19 cellular contexts compared by ENCODE assay signal in the genomic region with DNA sequence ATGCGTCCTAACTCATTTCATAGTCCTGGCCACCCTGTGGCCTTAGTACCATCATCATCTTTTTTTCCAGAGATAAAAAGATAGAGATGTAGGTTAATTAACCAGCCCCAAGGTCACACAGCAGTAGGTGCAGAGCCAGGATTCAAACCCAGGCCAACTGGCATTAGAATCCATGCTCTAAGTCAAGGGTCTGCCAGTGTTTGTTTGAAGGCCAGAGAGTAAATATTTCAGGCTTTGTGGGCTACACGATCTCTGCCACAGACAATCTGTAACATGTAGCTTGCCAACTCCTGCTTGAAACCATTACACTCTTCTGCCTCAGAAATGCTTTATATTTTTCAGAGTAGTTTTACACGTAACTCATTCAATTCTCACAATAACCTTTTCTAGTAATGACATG.
DNase-seq lines count a peak whose midpoint lies in the region; ATAC-seq, FAIRE-seq and TF ChIP-seq lines count a peak whose summit lies in the region.
"Had no signal": no experiment of that assay in that cellular context is flagged by ENCODE, and none has a peak within 500 bp of the region (broad histone marks: within the 10 kb centered on the region; RNA-seq: fewer than 3 reads in every experiment).

No MANE protein-coding gene starts in this region.

- H3K4me1 Mint-ChIP-seq in neural progenitor cell: peaks cover 54% of the 10 kb centered on the region
- H3K4me1 Mint-ChIP-seq: CD8-positive, alpha-beta memory T cell had no signal

- no peak overlapping the region for H3K9ac ChIP-seq in HepG2 (ENCODE audit: insufficient read depth, low read depth, low read length)
- H3K9ac ChIP-seq in OCI-LY1 (ENCODE audit: low read length): peak overlapping the region; percentile 5; the same call in 1 of the 2 replicates
- H3K9ac ChIP-seq in neural progenitor cell: no peak overlapping the region
- H3K9ac ChIP-seq: BLaER1, GM23248 had no signal

- no peaks in the 10 kb centered on the region for H3K9me3 Mint-ChIP-seq in neural progenitor cell
- H3K9me3 Mint-ChIP-seq: CD8-positive, alpha-beta memory T cell had no signal

- peaks cover 0 to 4% (median 0%) of the 10 kb centered on the region in 4 donors for H3K4me1 ChIP-seq in right lobe of liver
- no peaks in the 10 kb centered on the region for H3K4me1 ChIP-seq in HepG2 (ENCODE audit: insufficient read depth, low read length)
- H3K4me1 ChIP-seq in OCI-LY1 (ENCODE audit: insufficient read depth, low read length, severe bottlenecking): peaks cover 96% of the 10 kb centered on the region
- H3K4me1 ChIP-seq in neural progenitor cell: peaks cover 38% of the 10 kb centered on the region
- no peaks in the 10 kb centered on the region for H3K4me1 ChIP-seq in psoas muscle
- H3K4me1 ChIP-seq: Caco-2 had no signal

- no peak overlapping the region for H3K4me3 Mint-ChIP-seq in neural progenitor cell
- H3K4me3 Mint-ChIP-seq: CD8-positive, alpha-beta memory T cell had no signal

- no peaks in the 10 kb centered on the region for H3K9me2 ChIP-seq in OCI-LY1 (ENCODE audit: low read depth, low read length)

- no peak for FAIRE-seq in HepG2 (lab: Jason Lieb, UNC)
- FAIRE-seq: H54, HTR-8/SVneo had no signal

- no peaks in the 10 kb centered on the region for H3F3A ChIP-seq in OCI-LY1 (ENCODE audit: insufficient read depth, low read length)
- peaks cover 14% of the 10 kb centered on the region for H3F3A ChIP-seq in neural progenitor cell (ENCODE audit: low read depth)

- ATAC-seq in right lobe of liver (peak in 3 of 4 donors; percentile 48 to 57 (median 50)), HepG2 (no peak), psoas muscle (no peak), GM21526 (IDR thresholded peaks at IDR 0.05; ENCODE audit: low FRiP score, unreplicated experiment) (no peak)
- ATAC-seq: HCT116 had no signal

- H3K36me3 ChIP-seq in right lobe of liver (no peaks in the 10 kb centered on the region), HepG2 (replicated peaks in 1 of 2; ENCODE audit: control insufficient read depth in 1 of 2, insufficient read depth in 2 of 2, low read length in 2 of 2) (no peaks in the 10 kb centered on the region), OCI-LY1 (ENCODE audit: insufficient read depth, low read length) (no peaks in the 10 kb centered on the region), neural progenitor cell (peaks cover 4% of the 10 kb centered on the region), psoas muscle (ENCODE audit: insufficient read depth in 1 of 2, low read depth in 1 of 2) (no peaks in the 10 kb centered on the region)
- H3K36me3 ChIP-seq: BLaER1 had no signal

- H3K27me3 ChIP-seq in right lobe of liver: no peaks in the 10 kb centered on the region
- H3K27me3 ChIP-seq in HepG2 (ENCODE audit: control insufficient read depth in 1 of 2, insufficient read depth in 2 of 2, low read length in 2 of 2): no peaks in the 10 kb centered on the region; a peak in 1 of 5 replicates
- H3K27me3 ChIP-seq in OCI-LY1 (ENCODE audit: insufficient read depth, low read length): no peaks in the 10 kb centered on the region
- H3K27me3 ChIP-seq in neural progenitor cell: no peaks in the 10 kb centered on the region
- H3K27me3 ChIP-seq in psoas muscle (ENCODE audit: insufficient read depth in 3 of 3, low read length in 2 of 3): no peaks in the 10 kb centered on the region
- H3K27me3 ChIP-seq: BLaER1 had no signal

- in situ Hi-C loops in HepG2 (cut with HindIII; ENCODE audit: extremely low pct_ligation_motif_present, low pct_unique_long_range_greater_than_20kb): no loop called here

- CTCF ChIA-PET in HepG2 (lab: Yijun Ruan, JAX; ENCODE audit: low intra/inter-chr PET ratio, low total read pairs): no interaction called here

- TF ChIP-seq EP300 in HepG2 (IDR thresholded peaks at IDR 0.05; ENCODE audit: low read depth in 2 of 2, low read length in 2 of 2): no peak
- no peak for TF ChIP-seq EP300 in HepG2 (CRISPR knock-in tag; IDR thresholded peaks at IDR 0.05; ENCODE audit: borderline replicate concordance)

- H3K4me2 ChIP-seq in HepG2 (ENCODE audit: low read depth, low read length) (no peak overlapping the region), OCI-LY1 (ENCODE audit: low read length) (no peak overlapping the region), neural progenitor cell (no peak overlapping the region)
- H3K4me2 ChIP-seq: BLaER1 had no signal

- H3K4me3 ChIP-seq in right lobe of liver (no peak overlapping the region), HepG2 (replicated peaks in 1 of 3; ENCODE audit: insufficient read depth in 1 of 3, low read depth in 2 of 3, low read length in 3 of 3) (no peak overlapping the region), OCI-LY1 (ENCODE audit: low read depth, low read length, poor library complexity, severe bottlenecking) (no peak overlapping the region), neural progenitor cell (no peak overlapping the region), psoas muscle (no peak overlapping the region)
- H3K4me3 ChIP-seq: BLaER1, GM23248 had no signal

- DNase-seq in NCI-H1092 treated with DMSO at 0.1 percent for 48 hours (lab: John Stamatoyannopoulos, UW) (peak; percentile 66), NCI-H1092 (lab: John Stamatoyannopoulos, UW) (no peak), right lobe of liver (no peak), HepG2 (ENCODE audit: low spot score) (no peak), neural progenitor cell (ENCODE audit: low spot score) (no peak), psoas muscle (no peak)
- DNase-seq: AML-193; Caco-2; CD8-positive, alpha-beta memory T cell; DMS53; GF-D8; GM23248 had no signal

- TF ChIP-seq RAD21 in HepG2 (CRISPR knock-in tag; IDR thresholded peaks at IDR 0.05): no peak

- H4K20me1 ChIP-seq in HepG2 (ENCODE audit: insufficient read depth, low read length) (no peaks in the 10 kb centered on the region), OCI-LY1 (ENCODE audit: insufficient read depth, low read length) (no peaks in the 10 kb centered on the region), neural progenitor cell (ENCODE audit: low read depth) (peaks cover 100% of the 10 kb centered on the region)
- H4K20me1 ChIP-seq: BLaER1 had no signal

- H3K36me3 Mint-ChIP-seq in neural progenitor cell: peaks cover 2% of the 10 kb centered on the region
- H3K36me3 Mint-ChIP-seq: CD8-positive, alpha-beta memory T cell had no signal

- WGBS in right lobe of liver (ENCODE audit: insufficient coverage, low coverage, low lambda C conversion rate, missing lambda C conversion rate): 58% methylated on average over 3 of the region's 3 CpGs
- 24% methylated on average over 3 of the region's 3 CpGs for WGBS in HepG2 (ENCODE audit: low lambda C conversion rate)
- WGBS in psoas muscle, 3 donors: 31 to 54% (median 34%) methylated on average over 3 of the region's 3 CpGs

- intact Hi-C loops in right lobe of liver (cut with DNase I): no loop called here
- intact Hi-C loops in HepG2 (cut with micrococcal nuclease; ENCODE audit: unreplicated experiment): no loop called here
- intact Hi-C loops in psoas muscle (cut with DNase I): no loop called here

- no peak overlapping the region for H3K27ac Mint-ChIP-seq in neural progenitor cell
- H3K27ac Mint-ChIP-seq: CD8-positive, alpha-beta memory T cell had no signal

- H3K79me2 ChIP-seq in HepG2 (ENCODE audit: insufficient read depth, low read length): no peaks in the 10 kb centered on the region
- H3K79me2 ChIP-seq in OCI-LY1 (ENCODE audit: insufficient read depth, low read length): no peaks in the 10 kb centered on the region
- H3K79me2 ChIP-seq in neural progenitor cell (ENCODE audit: low read depth): peaks cover 100% of the 10 kb centered on the region

- no peaks in the 10 kb centered on the region for H3K27me3 Mint-ChIP-seq in neural progenitor cell (ENCODE audit: insufficient read depth, low read depth)

- no peaks in the 10 kb centered on the region for H3K9me3 ChIP-seq in right lobe of liver
- no peaks in the 10 kb centered on the region for H3K9me3 ChIP-seq in HepG2 (ENCODE audit: low read length)
- no peaks in the 10 kb centered on the region for H3K9me3 ChIP-seq in OCI-LY1 (ENCODE audit: low read length)
- no peaks in the 10 kb centered on the region for H3K9me3 ChIP-seq in neural progenitor cell (ENCODE audit: low read depth)
- no peaks in the 10 kb centered on the region for H3K9me3 ChIP-seq in psoas muscle
- H3K9me3 ChIP-seq: BLaER1, Caco-2 had no signal

- TF ChIP-seq CTCF in right lobe of liver (IDR thresholded peaks at IDR 0.05) (no peak), HepG2 (CRISPR knock-in tag; IDR thresholded peaks at IDR 0.05) (no peak), OCI-LY1 (IDR thresholded peaks at IDR 0.05; ENCODE audit: low read length) (no peak), neural progenitor cell (IDR thresholded peaks at IDR 0.05) (no peak), psoas muscle (IDR thresholded peaks at IDR 0.05) (no peak)

- no peak overlapping the region for H3K27ac ChIP-seq in right lobe of liver
- H3K27ac ChIP-seq in HepG2 (ENCODE audit: extremely low read length, insufficient read depth, low read length): no peak overlapping the region
- peak overlapping the region; percentile 72 for H3K27ac ChIP-seq in OCI-LY1 (ENCODE audit: low read depth, low read length, poor library complexity, severe bottlenecking)
- H3K27ac ChIP-seq in neural progenitor cell: peak overlapping the region; percentile 22
- no peak overlapping the region for H3K27ac ChIP-seq in psoas muscle
- H3K27ac ChIP-seq: 22Rv1, BLaER1, GM23248 had no signal

- BruUV-seq in HepG2 (replicated peaks; lab: Mats Ljungman, UMichigan): no TSS peak

- POLR2A ChIA-PET in HepG2 (lab: Yijun Ruan, JAX): no interaction called here

- no peak for TF ChIP-seq POLR2A in right lobe of liver (IDR thresholded peaks at IDR 0.05)
- TF ChIP-seq POLR2A in HepG2 (IDR thresholded peaks at IDR 0.05; ENCODE audit: insufficient read depth in 1 of 2, low read depth in 2 of 2, low read length in 2 of 2): no peak

- H2AFZ ChIP-seq in HepG2 (ENCODE audit: low read length): no peak overlapping the region
- H2AFZ ChIP-seq in OCI-LY1 (ENCODE audit: low read length): no peak overlapping the region
- no peak overlapping the region for H2AFZ ChIP-seq in neural progenitor cell (replicated peaks)
- H2AFZ ChIP-seq: GM23248 had no signal

TF ChIP-seq in HepG2, 621 proteins besides CTCF, POLR2A, EP300 and RAD21 (continues in another document):
- TF ChIP-seq, protein P1, sequence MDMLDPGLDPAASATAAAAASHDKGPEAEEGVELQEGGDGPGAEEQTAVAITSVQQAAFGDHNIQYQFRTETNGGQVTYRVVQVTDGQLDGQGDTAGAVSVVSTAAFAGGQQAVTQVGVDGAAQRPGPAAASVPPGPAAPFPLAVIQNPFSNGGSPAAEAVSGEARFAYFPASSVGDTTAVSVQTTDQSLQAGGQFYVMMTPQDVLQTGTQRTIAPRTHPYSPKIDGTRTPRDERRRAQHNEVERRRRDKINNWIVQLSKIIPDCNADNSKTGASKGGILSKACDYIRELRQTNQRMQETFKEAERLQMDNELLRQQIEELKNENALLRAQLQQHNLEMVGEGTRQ (IDR thresholded peaks at IDR 0.05; ENCODE audit: low read depth, low read length): no peak
- TF ChIP-seq, protein P1 (CRISPR knock-in tag; IDR thresholded peaks at IDR 0.05; ENCODE audit: borderline replicate concordance): no peak

Comparison
In these comparisons a context has a peak if more than half of its experiments do, and no peak if none do; other contexts are left out.
1. ATAC-seq: peak in right lobe of liver (3 of 4); none in HepG2 (single experiment), psoas muscle (0 of 4) and GM21526 (single experiment).
2. H3K27ac ChIP-seq: peak in OCI-LY1 (single experiment) and neural progenitor cell (single experiment); none in right lobe of liver (0 of 3), HepG2 (single experiment) and psoas muscle (single experiment).